In the genomic region with DNA sequence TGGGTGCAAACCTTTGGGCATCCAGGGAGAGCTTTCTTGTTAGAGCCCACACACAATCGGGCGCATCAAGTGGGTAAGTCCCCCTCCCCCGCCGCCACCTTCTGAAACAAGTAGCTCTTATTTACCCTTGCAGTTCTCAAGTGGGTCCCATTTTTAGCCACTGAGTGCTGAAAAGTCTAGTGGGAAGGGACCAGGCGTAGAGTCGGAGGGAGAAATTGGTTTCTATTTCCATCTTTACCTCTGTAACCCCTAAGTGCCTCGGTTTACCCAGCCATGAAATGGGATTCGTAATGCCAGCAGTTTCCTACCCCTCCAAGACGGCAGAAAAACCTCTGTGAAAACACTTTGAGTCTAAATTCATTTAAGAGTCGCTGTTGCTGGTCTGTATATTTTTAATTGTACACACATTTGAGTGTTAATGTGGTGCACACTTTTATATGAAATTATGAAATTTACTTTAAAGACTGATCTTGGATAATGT, we compare ENCODE assay signal across 8 cellular contexts. TPM values are rescaled to one million over a fixed set of nuclear protein-coding genes. Genes with fewer than 3 reads are reported as not detected.
DNase-seq lines count a peak whose midpoint lies in the region; ATAC-seq and TF ChIP-seq lines count a peak whose summit lies in the region.

No MANE protein-coding gene starts in this region.

- no peaks in the 10 kb centered on the region for H3K9me3 ChIP-seq in PC-9 (ENCODE audit: insufficient read depth, low read depth)

- peaks cover 29% of the 10 kb centered on the region for H3K4me1 ChIP-seq in PC-9 (replicated peaks; ENCODE audit: insufficient read depth)

- H3K4me2 ChIP-seq in PC-9: peak overlapping the region; percentile 97

- DNase-seq in PC-9 (no peak), naive B cell (no peak), SIG-M5 (lab: John Stamatoyannopoulos, UW) (no peak), NCI-H226 (no peak), NCI-H2081 (lab: John Stamatoyannopoulos, UW) (no peak)
- DNase-seq in effector memory CD8-positive, alpha-beta T cell: no peak

- H3K36me3 ChIP-seq in PC-9 (ENCODE audit: low read depth): no peaks in the 10 kb centered on the region

- intact Hi-C loops in PC-9 (cut with micrococcal nuclease; ENCODE audit: unreplicated experiment): no loop called here

- BruUV-seq in PC-9 (replicated peaks; lab: Mats Ljungman, UMichigan): no TSS peak

- H3K4me1 Mint-ChIP-seq in effector memory CD8-positive, alpha-beta T cell (ENCODE audit: low read depth in 2 of 2): peaks cover 0 to 3% of the 10 kb centered on the region in 2 donors
- H3K4me1 Mint-ChIP-seq in naive B cell: peaks cover 0 to 10% (median 0%) of the 10 kb centered on the region in 3 donors

- H3F3A ChIP-seq in PC-9 (ENCODE audit: insufficient read depth, low read depth): peaks cover 18% of the 10 kb centered on the region; the same call in 1 of the 2 replicates

- no peaks in the 10 kb centered on the region for H3K9me3 Mint-ChIP-seq in effector memory CD8-positive, alpha-beta T cell
- H3K9me3 Mint-ChIP-seq in naive B cell: no peaks in the 10 kb centered on the region

- H4K20me1 ChIP-seq in PC-9 (ENCODE audit: insufficient read depth): no peaks in the 10 kb centered on the region

- CTCF ChIA-PET in PC-9 (lab: Charles Lee): interaction anchor here (1.0 to 1.5 kb wide), 2 partner anchors 21 to 116 kb away, joined by 6 to 13 read pairs; a partner anchor contains a TSS

- peaks cover 17% of the 10 kb centered on the region for H3K79me2 ChIP-seq in PC-9 (ENCODE audit: low read depth)

- POLR2A ChIA-PET in PC-9 (lab: Charles Lee; ENCODE audit: unreplicated experiment): interaction anchor here (0.5 kb wide), 1 partner anchor 812 kb away, joined by 4 read pairs; no protein-coding TSS in a partner anchor

- peak overlapping the region; percentile 98 for H2AFZ ChIP-seq in PC-9

- peak; percentile 4 for ATAC-seq in GM21723 (IDR thresholded peaks at IDR 0.05; ENCODE audit: unreplicated experiment)
- no peak for ATAC-seq in effector memory CD8-positive, alpha-beta T cell (replicated peaks)
- ATAC-seq in naive B cell (ENCODE audit: low read depth in 2 of 2): peak in 1 of 2 donors; percentile 12
- no peak for ATAC-seq in activated CD4-positive, CD25-positive, alpha-beta regulatory T cell treated with anti-CD3 and anti-CD28 coated beads, Interleukin-2, amount 50 U/mL, for 24 hours

- H3K4me3 Mint-ChIP-seq in effector memory CD8-positive, alpha-beta T cell: peak overlapping the region; percentile 73 to 74
- peak overlapping the region; percentile 81 to 94 (median 89) for H3K4me3 Mint-ChIP-seq in naive B cell

- no peak overlapping the region for H3K27ac Mint-ChIP-seq in effector memory CD8-positive, alpha-beta T cell
- peak overlapping the region in 2 of 6 donors; percentile 12 to 69 for H3K27ac Mint-ChIP-seq in naive B cell

- H3K36me3 Mint-ChIP-seq in effector memory CD8-positive, alpha-beta T cell (ENCODE audit: insufficient read depth): no peaks in the 10 kb centered on the region
- no peaks in the 10 kb centered on the region for H3K36me3 Mint-ChIP-seq in naive B cell

- H3K27ac ChIP-seq in PC-9: no peak overlapping the region

- no peak; the same call in 1 of the 2 replicates for TF ChIP-seq CTCF in PC-9 (conservative IDR thresholded peaks at IDR 0.05)

- H3K4me3 ChIP-seq in PC-9: peak overlapping the region; percentile 83

- no peaks in the 10 kb centered on the region for H3K27me3 ChIP-seq in PC-9 (ENCODE audit: insufficient read depth, low read depth)

- no peaks in the 10 kb centered on the region for H3K9me2 ChIP-seq in PC-9 (ENCODE audit: insufficient read depth)

- peaks cover 53 to 56% of the 10 kb centered on the region in 2 donors for H3K27me3 Mint-ChIP-seq in effector memory CD8-positive, alpha-beta T cell
- peaks cover 34 to 47% (median 42%) of the 10 kb centered on the region in 3 donors for H3K27me3 Mint-ChIP-seq in naive B cell

RNA-seq across cellular contexts. Expression of a gene that starts 0.9 kb away (rescaled TPM):
- 11.2 TPM in 2 replicates for total RNA-seq in PC-9 (2021)
- polyA plus RNA-seq in naive B cell (ENCODE audit: low read depth in 6 of 6): 1 to 10 TPM in 5 of 6 donors, under 1 TPM in 1; 0.08 to 1.9 (median 1.2) TPM

RNA-seq across cellular contexts. Expression of a gene that starts 45.3 kb away (rescaled TPM):
- 7.7 and 8.6 TPM in 2 replicates for total RNA-seq in PC-9 (2021)
- polyA plus RNA-seq in naive B cell (ENCODE audit: low read depth in 6 of 6): 10 to 100 TPM in 1 of 6 donors, 1 to 10 TPM in 5; 1.5 to 20.7 (median 6.0) TPM
